ENCODE assay signal across 13 cellular contexts in genomic region chr3:52890735-52891134, GRCh38. TPM values are rescaled to one million over a fixed set of nuclear protein-coding genes. Genes with fewer than 3 reads are reported as not detected.
DNase-seq lines count a peak whose midpoint lies in the region; ATAC-seq and TF ChIP-seq lines count a peak whose summit lies in the region.
"Had no signal": no experiment of that assay in that cellular context is flagged by ENCODE, and none has a peak within 500 bp of the region (broad histone marks: within the 10 kb centered on the region; RNA-seq: fewer than 3 reads in every experiment).

No MANE protein-coding gene starts in this region.

- no peak overlapping the region for H3K4me3 ChIP-seq in HL-60 (replicated peaks; ENCODE audit: insufficient read depth, low read length)
- H3K4me3 ChIP-seq: HAP-1 had no signal

- peak overlapping the region; percentile 79 for H3K27ac ChIP-seq in HL-60 (replicated peaks)

- DNase-seq in CD14-positive monocyte (ENCODE audit: low spot score) (peak; percentile 52), HL-60 (ENCODE audit: low read depth in 1 of 2, low spot score in 1 of 2) (no peak)
- peak; percentile 26 for DNase-seq in activated T-helper 9 cell treated with anti-CD3 and anti-CD28 coated beads, Interleukin-2, amount 50 U/mL, for 16 hours (ENCODE audit: low read depth)
- no peak for DNase-seq in natural killer cell treated with Interleukin-12 subunit alpha and Interleukin-12 subunit beta and Interleukin-15 and Interleukin-18, amount 100 ng/mL, for 72 hours (ENCODE audit: low spot score)
- DNase-seq: NCI-H345, nephron progenitor cell had no signal

- H3K4me1 Mint-ChIP-seq in CD14-positive monocyte, result peaks cover 55% of the 10 kb centered on the region
- peaks cover 33 to 39% of the 10 kb centered on the region in 2 donors for H3K4me1 Mint-ChIP-seq in natural killer cell treated with Interleukin-12 subunit alpha and Interleukin-12 subunit beta and Interleukin-15 and Interleukin-18, amount 100 ng/mL, for 72 hours (ENCODE audit: low read depth in 2 of 2)

- peak in 1 of 2 donors; percentile 52 for ATAC-seq in natural killer cell treated with Interleukin-12 subunit alpha and Interleukin-12 subunit beta and Interleukin-15 and Interleukin-18, amount 100 ng/mL, for 72 hours
- no peak for ATAC-seq in HG03159 (IDR thresholded peaks at IDR 0.05; ENCODE audit: unreplicated experiment)
- ATAC-seq in HG03025 (IDR thresholded peaks at IDR 0.05; ENCODE audit: low FRiP score, unreplicated experiment), result no peak
- ATAC-seq in GM21367 (IDR thresholded peaks at IDR 0.05; ENCODE audit: unreplicated experiment), result no peak
- no peak for ATAC-seq in HG03135 (IDR thresholded peaks at IDR 0.05; ENCODE audit: unreplicated experiment)
- ATAC-seq: Right ventricle myocardium inferior had no signal

- H3K36me3 Mint-ChIP-seq in CD14-positive monocyte, result peaks cover 36 to 57% of the 10 kb centered on the region in 2 donors
- peaks cover 3% of the 10 kb centered on the region for H3K36me3 Mint-ChIP-seq in natural killer cell treated with Interleukin-12 subunit alpha and Interleukin-12 subunit beta and Interleukin-15 and Interleukin-18, amount 100 ng/mL, for 72 hours

- H3K4me3 Mint-ChIP-seq in CD14-positive monocyte, result no peak overlapping the region
- H3K4me3 Mint-ChIP-seq in natural killer cell treated with Interleukin-12 subunit alpha and Interleukin-12 subunit beta and Interleukin-15 and Interleukin-18, amount 100 ng/mL, for 72 hours, result peak overlapping the region; percentile 73
- H3K4me3 Mint-ChIP-seq: nephron progenitor cell had no signal

- peaks cover 0 to 2% (median 0%) of the 10 kb centered on the region in 3 donors for H3K27me3 Mint-ChIP-seq in CD14-positive monocyte (ENCODE audit: low read depth in 3 of 3)
- H3K27me3 Mint-ChIP-seq in natural killer cell treated with Interleukin-12 subunit alpha and Interleukin-12 subunit beta and Interleukin-15 and Interleukin-18, amount 100 ng/mL, for 72 hours, result no peaks in the 10 kb centered on the region

- intact Hi-C loops in CD14-positive monocyte (cut with micrococcal nuclease), result loop anchor here in 1 of 2 donors (10.0 kb wide), 1 partner anchor 364 kb away; the partner anchor contains the start of gene TKT

- H3K9me3 Mint-ChIP-seq in CD14-positive monocyte, result peaks cover 0 to 3% (median under 1%) of the 10 kb centered on the region in 7 donors
- H3K9me3 Mint-ChIP-seq in natural killer cell treated with Interleukin-12 subunit alpha and Interleukin-12 subunit beta and Interleukin-15 and Interleukin-18, amount 100 ng/mL, for 72 hours, result no peaks in the 10 kb centered on the region

- peak overlapping the region; percentile 82 to 97 (median 93) for H3K27ac Mint-ChIP-seq in CD14-positive monocyte
- peak overlapping the region in 1 of 2 donors; percentile 53 for H3K27ac Mint-ChIP-seq in natural killer cell treated with Interleukin-12 subunit alpha and Interleukin-12 subunit beta and Interleukin-15 and Interleukin-18, amount 100 ng/mL, for 72 hours
- H3K27ac Mint-ChIP-seq: nephron progenitor cell had no signal

- TF ChIP-seq CTCF in CD14-positive monocyte (IDR thresholded peaks at IDR 0.05) (no peak), HL-60 (IDR thresholded peaks at IDR 0.05; ENCODE audit: insufficient read depth, low read length) (no peak)

- H3K27me3 ChIP-seq in HL-60 (ENCODE audit: insufficient read depth, poor library complexity, severe bottlenecking), result no peaks in the 10 kb centered on the region

RNA-seq across cellular contexts. Expression of gene STIMATE, which starts 6.6 kb away (rescaled TPM):
- polyA plus RNA-seq in CD14-positive monocyte, result 10 to 100 TPM in 1 of 2 donors, 1 to 10 TPM in 1; 8.9 to 11.7 TPM
- 10 to 100 TPM; 19.8 to 31.1 TPM for total RNA-seq in natural killer cell treated with Interleukin-12 subunit alpha and Interleukin-12 subunit beta and Interleukin-15 and Interleukin-18, amount 100 ng/mL, for 72 hours

RNA-seq across cellular contexts. Expression of gene MUSTN1, which starts 55.9 kb away (rescaled TPM):
- polyA plus RNA-seq in CD14-positive monocyte, result under 1 TPM in 1 of 2 donors, not detected in 1; 0.29 TPM
- 1 to 10 TPM in 1 of 2 donors, not detected in 1; 1.3 TPM for total RNA-seq in natural killer cell treated with Interleukin-12 subunit alpha and Interleukin-12 subunit beta and Interleukin-15 and Interleukin-18, amount 100 ng/mL, for 72 hours
- total RNA-seq: LHCN-M2 had no signal

Comparison
In these comparisons a context has a peak if more than half of its experiments do, and no peak if none do; other contexts are left out.
1. DNase-seq: peak in CD14-positive monocyte (single experiment) and activated T-helper 9 cell treated with anti-CD3 and anti-CD28 coated beads, Interleukin-2, amount 50 U/mL, for 16 hours (single experiment); none in HL-60 (0 of 2) and natural killer cell treated with Interleukin-12 subunit alpha and Interleukin-12 subunit beta and Interleukin-15 and Interleukin-18, amount 100 ng/mL, for 72 hours (single experiment).